Comparison of ENCODE assay signal across 19 cellular contexts in the genomic region with DNA sequence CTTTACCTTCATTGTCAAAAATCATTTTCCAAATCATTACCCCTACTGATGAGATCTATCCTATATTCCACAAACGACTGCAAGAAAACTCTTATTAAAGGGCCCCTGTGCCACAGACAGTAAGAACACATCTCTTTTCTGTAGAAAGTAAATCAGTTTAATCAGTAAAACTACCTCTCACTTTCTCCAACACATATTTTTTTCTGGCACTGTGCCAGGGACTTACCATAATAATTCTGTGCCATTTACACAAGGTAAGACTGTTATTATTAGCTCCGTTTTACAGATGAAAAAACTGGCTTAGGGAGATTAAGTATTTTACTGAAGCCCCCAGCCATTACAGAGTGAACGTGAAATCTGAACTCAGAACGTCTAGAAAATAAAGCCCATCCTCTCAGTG.
DNase-seq lines count a peak whose midpoint lies in the region; ATAC-seq and TF ChIP-seq lines count a peak whose summit lies in the region.
"Had no signal": no experiment of that assay in that cellular context is flagged by ENCODE, and none has a peak within 500 bp of the region (broad histone marks: within the 10 kb centered on the region; RNA-seq: fewer than 3 reads in every experiment).

No MANE protein-coding gene starts in this region.

- H3K9ac ChIP-seq in MM.1S (ENCODE audit: low read length) (no peak overlapping the region), PC-3 (ENCODE audit: low read length) (no peak overlapping the region)
- H3K9ac ChIP-seq: BLaER1 had no signal

- H3K4me2 ChIP-seq in MM.1S (ENCODE audit: low read depth, low read length), result no peak overlapping the region
- no peak overlapping the region for H3K4me2 ChIP-seq in PC-3 (ENCODE audit: low read length)
- H3K4me2 ChIP-seq: A549, BLaER1 had no signal

- H3K9me3 ChIP-seq in MM.1S (replicated peaks; ENCODE audit: insufficient read depth, low read length), result no peaks in the 10 kb centered on the region
- H3K9me3 ChIP-seq in PC-3 (ENCODE audit: low read length), result no peaks in the 10 kb centered on the region
- H3K9me3 ChIP-seq in prostate gland, result no peaks in the 10 kb centered on the region
- H3K9me3 ChIP-seq: A549, BLaER1 had no signal

- H3K9me2 ChIP-seq in MM.1S (replicated peaks; ENCODE audit: insufficient read depth, low read length), result no peaks in the 10 kb centered on the region; the same call in 1 of the 2 replicates
- no peaks in the 10 kb centered on the region for H3K9me2 ChIP-seq in PC-3 (replicated peaks; ENCODE audit: low read length)

- no peak for TF ChIP-seq POLR2A in prostate gland (IDR thresholded peaks at IDR 0.05)

- no peaks in the 10 kb centered on the region for H3K27me3 ChIP-seq in MM.1S (replicated peaks; ENCODE audit: insufficient read depth, low read length)
- H3K27me3 ChIP-seq in PC-3 (ENCODE audit: low read length), result no peaks in the 10 kb centered on the region
- no peaks in the 10 kb centered on the region for H3K27me3 ChIP-seq in prostate gland (replicated peaks; ENCODE audit: insufficient read depth)
- H3K27me3 ChIP-seq: BLaER1 had no signal

- no peak for TF ChIP-seq CTCF in GM12865 (IDR thresholded peaks at IDR 0.05; ENCODE audit: insufficient read depth, low read depth, low read length, missing control alignments)
- no peak for TF ChIP-seq CTCF in MM.1S (IDR thresholded peaks at IDR 0.05; ENCODE audit: low read length)
- TF ChIP-seq CTCF in PC-3 (conservative IDR thresholded peaks at IDR 0.05; ENCODE audit: low read depth, low read length), result no peak
- no peak for TF ChIP-seq CTCF in prostate gland (IDR thresholded peaks at IDR 0.05)

- H3K27ac ChIP-seq in MM.1S (ENCODE audit: low read length), result no peak overlapping the region
- H3K27ac ChIP-seq in PC-3 (ENCODE audit: low read length), result no peak overlapping the region
- no peak overlapping the region for H3K27ac ChIP-seq in prostate gland
- H3K27ac ChIP-seq: A549, BLaER1 had no signal

- H4K20me1 ChIP-seq in MM.1S (ENCODE audit: insufficient read depth, low read length), result no peaks in the 10 kb centered on the region
- H4K20me1 ChIP-seq in PC-3 (ENCODE audit: low read length), result no peaks in the 10 kb centered on the region
- H4K20me1 ChIP-seq: BLaER1 had no signal

- no peak overlapping the region for H3K4me3 ChIP-seq in GM12865 (ENCODE audit: low read depth, low read length)
- H3K4me3 ChIP-seq in MM.1S (ENCODE audit: low read length), result no peak overlapping the region
- no peak overlapping the region for H3K4me3 ChIP-seq in PC-3 (ENCODE audit: low read length)
- H3K4me3 ChIP-seq in prostate gland, result no peak overlapping the region
- H3K4me3 ChIP-seq: A549, BLaER1 had no signal

- ATAC-seq in PC-3 (no peak), HG03565 (IDR thresholded peaks at IDR 0.05; ENCODE audit: unreplicated experiment) (no peak)
- ATAC-seq: A549 had no signal

- intact Hi-C loops in PC-3 (cut with micrococcal nuclease) (no loop called here), prostate gland (cut with DNase I) (no loop called here)

- H3K36me3 ChIP-seq in MM.1S (replicated peaks; ENCODE audit: insufficient read depth, low read length), result no peaks in the 10 kb centered on the region
- H3K36me3 ChIP-seq in PC-3 (ENCODE audit: low read depth, low read length), result no peaks in the 10 kb centered on the region
- H3K36me3 ChIP-seq in prostate gland, result no peaks in the 10 kb centered on the region
- H3K36me3 ChIP-seq: BLaER1 had no signal

- WGBS in prostate gland, result 59% methylated on average over 4 of the region's 4 CpGs

- peak; percentile 0 for DNase-seq in NCI-H2171 treated with DMSO at 0.1 percent for 48 hours (lab: John Stamatoyannopoulos, UW)
- no peak for DNase-seq in NCI-H2171 (lab: John Stamatoyannopoulos, UW)
- peak; percentile 2 for DNase-seq in GM12865 (ENCODE audit: low read depth)
- peak; percentile 45 for DNase-seq in MM.1S
- peak; percentile 18 for DNase-seq in PC-3
- no peak for DNase-seq in amniotic stem cell (lab: John Stamatoyannopoulos, UW)
- no peak for DNase-seq in prostate gland (ENCODE audit: low spot score)
- DNase-seq: CD4-positive, alpha-beta memory T cell; DMS153; EL; Kasumi-1; NCI-H1105 treated with DMSO at 0.1 percent for 48 hours; NCI-H187; Right ventricle myocardium superior; T-helper 1 cell; T-helper 9 cell had no signal

- no peaks in the 10 kb centered on the region for H3K4me1 ChIP-seq in MM.1S (ENCODE audit: low read length)
- no peaks in the 10 kb centered on the region for H3K4me1 ChIP-seq in PC-3 (ENCODE audit: insufficient read depth, low read length)
- H3K4me1 ChIP-seq in prostate gland (replicated peaks), result no peaks in the 10 kb centered on the region
- H3K4me1 ChIP-seq: A549, BLaER1 had no signal

- H2AFZ ChIP-seq in MM.1S (ENCODE audit: low read length) (no peak overlapping the region), PC-3 (ENCODE audit: low read length) (no peak overlapping the region)

- H3K79me2 ChIP-seq in MM.1S (ENCODE audit: low read length) (no peaks in the 10 kb centered on the region), PC-3 (ENCODE audit: low read length) (no peaks in the 10 kb centered on the region)

- POLR2A ChIA-PET in PC-3 (lab: Charles Lee; ENCODE audit: unreplicated experiment), result no interaction called here

- CTCF ChIA-PET in PC-3 (lab: Charles Lee), result no interaction called here

- BruUV-seq in PC-3 (replicated peaks; lab: Mats Ljungman, UMichigan), result no TSS peak

- H3F3A ChIP-seq in MM.1S (ENCODE audit: insufficient read depth, low read length) (no peaks in the 10 kb centered on the region), PC-3 (ENCODE audit: low read length, unreplicated experiment) (no peaks in the 10 kb centered on the region)

Comparison
In these comparisons a context has a peak if more than half of its experiments do, and no peak if none do; other contexts are left out.
1. DNase-seq: peak in NCI-H2171 treated with DMSO at 0.1 percent for 48 hours (single experiment), GM12865 (single experiment), MM.1S (single experiment) and PC-3 (single experiment); none in NCI-H2171 (single experiment), amniotic stem cell (single experiment) and prostate gland (single experiment).